ENCODE assay signal across 1 cellular context in genomic region chr7:106367018-106367420, GRCh38.
TF ChIP-seq lines count a peak whose summit lies in the region.

No MANE protein-coding gene starts in this region.

TF ChIP-seq in K562, 482 proteins besides CTCF, POLR2A, EP300 and RAD21 (continued from another document):
- no peak for TF ChIP-seq RREB1 (CRISPR knock-in tag; IDR thresholded peaks at IDR 0.05)
- 0 out of 2 replicates have a peak, but pooled peaks have one; percentile 45 for TF ChIP-seq ELF1 (tag; IDR thresholded peaks at IDR 0.05)
- no peak for TF ChIP-seq HBP1 (CRISPR knock-in tag; IDR thresholded peaks at IDR 0.05)
- 0 out of 2 replicates have a peak, but pooled peaks have one; percentile 21 for TF ChIP-seq GATA2 (CRISPR knock-in tag; IDR thresholded peaks at IDR 0.05)
- TF ChIP-seq PKNOX1 (IDR thresholded peaks at IDR 0.05) = peak; percentile 66
- TF ChIP-seq NR1H2 (CRISPR knock-in tag; IDR thresholded peaks at IDR 0.05) = 0 out of 2 replicates have a peak, but pooled peaks have one; percentile 52
- TF ChIP-seq MAFF (IDR thresholded peaks at IDR 0.05; ENCODE audit: low read length) = peak; percentile 57; the same call in 1 of the 2 replicates
- no peak for TF ChIP-seq HOXB6 (CRISPR knock-in tag; IDR thresholded peaks at IDR 0.05; ENCODE audit: borderline replicate concordance)
- no peak for TF ChIP-seq SP2 (IDR thresholded peaks at IDR 0.05; ENCODE audit: extremely low read depth, low read depth, low read length, poor library complexity, severe bottlenecking)
- peak; percentile 56; the same call in 1 of the 2 replicates for TF ChIP-seq EHMT2 (IDR thresholded peaks at IDR 0.05)
- TF ChIP-seq CTBP1 (IDR thresholded peaks at IDR 0.05; ENCODE audit: borderline replicate concordance) = no peak; the same call in 1 of the 2 replicates
- TF ChIP-seq AFF1 (IDR thresholded peaks at IDR 0.05; ENCODE audit: low read depth in 1 of 2, partially characterized antibody in 2 of 2) = peak in 1 of 2 experiments; percentile 36
- no peak for TF ChIP-seq TSC22D4 (tag; IDR thresholded peaks at IDR 0.05)
- TF ChIP-seq TAL1 (IDR thresholded peaks at IDR 0.05) = peak; percentile 14; the same call in 1 of the 2 replicates
- TF ChIP-seq MED1 (CRISPR knock-in tag; IDR thresholded peaks at IDR 0.05; ENCODE audit: borderline replicate concordance) = no peak
- peak; percentile 67; the same call in 1 of the 2 replicates for TF ChIP-seq SOX6 (IDR thresholded peaks at IDR 0.05)
- TF ChIP-seq TEAD4 (IDR thresholded peaks at IDR 0.05; ENCODE audit: low read length) = 0 out of 2 replicates have a peak, but pooled peaks have one; percentile 8
- no peak for TF ChIP-seq TEAD4 (CRISPR knock-in tag; IDR thresholded peaks at IDR 0.05; ENCODE audit: borderline replicate concordance)
- TF ChIP-seq L3MBTL2 (IDR thresholded peaks at IDR 0.05) = peak; percentile 45
- TF ChIP-seq ZNF133 (CRISPR knock-in tag; IDR thresholded peaks at IDR 0.05) = no peak
- peak in 1 of 2 experiments; percentile 44; a peak in 1 of 3 replicates for TF ChIP-seq CBX3 (IDR thresholded peaks at IDR 0.05; ENCODE audit: borderline replicate concordance in 1 of 2, low read length in 2 of 2)
- TF ChIP-seq SRF (CRISPR knock-in tag; IDR thresholded peaks at IDR 0.05) = 0 out of 4 replicates have a peak, but pooled peaks of 1 of the 2 experiments have one; percentile 7
- TF ChIP-seq ETV5 (CRISPR knock-in tag; IDR thresholded peaks at IDR 0.05; ENCODE audit: low read depth) = peak; percentile 65; the same call in 1 of the 2 replicates
- TF ChIP-seq TCF3 (CRISPR knock-in tag; IDR thresholded peaks at IDR 0.05) = peak; percentile 37
- TF ChIP-seq MAFG (tag; conservative IDR thresholded peaks at IDR 0.05) = peak; percentile 88
- no peak for TF ChIP-seq ASH1L (IDR thresholded peaks at IDR 0.05; ENCODE audit: borderline replicate concordance, low read depth, partially characterized antibody)
- TF ChIP-seq PBX2 (CRISPR knock-in tag; IDR thresholded peaks at IDR 0.05; ENCODE audit: low read depth) = no peak
- TF ChIP-seq PBX2 (tag; conservative IDR thresholded peaks at IDR 0.05; ENCODE audit: low read depth) = peak; percentile 69
- TF ChIP-seq PHB (CRISPR knock-in tag; IDR thresholded peaks at IDR 0.05) = no peak
- peak; percentile 43; the same call in 1 of the 2 replicates for TF ChIP-seq ARID1B (IDR thresholded peaks at IDR 0.05)
- peak; percentile 34; the same call in 1 of the 2 replicates for TF ChIP-seq CXXC5 (CRISPR knock-in tag; IDR thresholded peaks at IDR 0.05)
- TF ChIP-seq ETV6 (IDR thresholded peaks at IDR 0.05; ENCODE audit: borderline replicate concordance in 1 of 2, low read depth in 2 of 2, low read length in 1 of 2) = no peak
- no peak for TF ChIP-seq ETV6 (CRISPR knock-in tag; IDR thresholded peaks at IDR 0.05; ENCODE audit: borderline replicate concordance)
- no peak for TF ChIP-seq HIVEP1 (CRISPR knock-in tag; IDR thresholded peaks at IDR 0.05)
- no peak for TF ChIP-seq WHSC1 (IDR thresholded peaks at IDR 0.05; ENCODE audit: low read length)
- peak in 1 of 3 experiments; percentile 61 for TF ChIP-seq YY1 (IDR thresholded peaks at IDR 0.05; ENCODE audit: borderline replicate concordance in 1 of 3, control insufficient read depth in 1 of 3, extremely low read depth in 1 of 3, insufficient read depth in 3 of 3, insufficient read length in 1 of 3, insufficient replicate concordance in 2 of 3, low read depth in 1 of 3, low read length in 2 of 3)
- TF ChIP-seq ZNF699 (CRISPR knock-in tag; IDR thresholded peaks at IDR 0.05; ENCODE audit: insufficient replicate concordance) = no peak
- peak; percentile 76 for TF ChIP-seq MEIS2 (IDR thresholded peaks at IDR 0.05; ENCODE audit: partially characterized antibody)
- peak; percentile 82 for TF ChIP-seq DEAF1 (CRISPR knock-in tag; IDR thresholded peaks at IDR 0.05)
- peak; percentile 44; the same call in 1 of the 2 replicates for TF ChIP-seq MTA3 (IDR thresholded peaks at IDR 0.05; ENCODE audit: borderline replicate concordance)
- peak; percentile 21; the same call in 1 of the 2 replicates for TF ChIP-seq NBN (IDR thresholded peaks at IDR 0.05; ENCODE audit: low read depth)
- TF ChIP-seq ZNF263 (CRISPR knock-in tag; IDR thresholded peaks at IDR 0.05; ENCODE audit: borderline replicate concordance) = no peak
- peak; percentile 97 for TF ChIP-seq NFE2 (IDR thresholded peaks at IDR 0.05; ENCODE audit: low read depth)
- TF ChIP-seq HMBOX1 (IDR thresholded peaks at IDR 0.05) = peak; percentile 94
- TF ChIP-seq SAFB (IDR thresholded peaks at IDR 0.05; ENCODE audit: borderline replicate concordance, low read depth, low read length) = no peak
- TF ChIP-seq SMC3 (conservative IDR thresholded peaks at IDR 0.05; ENCODE audit: insufficient read depth, low read depth, low read length) = peak; percentile 52
- TF ChIP-seq NR2C1 (IDR thresholded peaks at IDR 0.05) = peak; percentile 3; the same call in 1 of the 2 replicates
- no peak for TF ChIP-seq NR2C1 (tag; IDR thresholded peaks at IDR 0.05)
- no peak for TF ChIP-seq SMARCA5 (IDR thresholded peaks at IDR 0.05)
